ENCODE assay signal across 11 cellular contexts in genomic region chr1:1171551-1172340, GRCh38. TPM values are rescaled to one million over a fixed set of nuclear protein-coding genes. Genes with fewer than 3 reads are reported as not detected.
DNase-seq lines count a peak whose midpoint lies in the region; ATAC-seq and TF ChIP-seq lines count a peak whose summit lies in the region.
"Had no signal": no experiment of that assay in that cellular context is flagged by ENCODE, and none has a peak within 500 bp of the region (broad histone marks: within the 10 kb centered on the region; RNA-seq: fewer than 3 reads in every experiment).

No MANE protein-coding gene starts in this region.

- H3K27me3 Mint-ChIP-seq in stimulated activated memory B cell treated with anti-CD40 and anti-IgM and Interleukin-4, amounts not matched to agents 10 μg/mL and 1 μg/mL and 100 μg/mL, for 72 hours = peaks cover 18% of the 10 kb centered on the region

- no peaks in the 10 kb centered on the region for H3K9me3 Mint-ChIP-seq in stimulated activated memory B cell treated with anti-CD40 and anti-IgM and Interleukin-4, amounts not matched to agents 10 μg/mL and 1 μg/mL and 100 μg/mL, for 72 hours
- H3K9me3 Mint-ChIP-seq: activated naive CD4-positive, alpha-beta T cell treated with anti-CD3 and anti-CD28 coated beads, Interleukin-2, amount 50 U/mL, for 72 hours had no signal

- H3K4me1 ChIP-seq in left ventricle myocardium inferior = peaks cover 7% of the 10 kb centered on the region

- no peaks in the 10 kb centered on the region for H3K36me3 Mint-ChIP-seq in stimulated activated memory B cell treated with anti-CD40 and anti-IgM and Interleukin-4, amounts not matched to agents 10 μg/mL and 1 μg/mL and 100 μg/mL, for 72 hours
- H3K36me3 Mint-ChIP-seq: activated naive CD4-positive, alpha-beta T cell treated with anti-CD3 and anti-CD28 coated beads, Interleukin-2, amount 50 U/mL, for 72 hours had no signal

- peak overlapping the region; percentile 79 for H3K27ac Mint-ChIP-seq in stimulated activated memory B cell treated with anti-CD40 and anti-IgM and Interleukin-4, amounts not matched to agents 10 μg/mL and 1 μg/mL and 100 μg/mL, for 72 hours
- H3K27ac Mint-ChIP-seq: activated naive CD4-positive, alpha-beta T cell treated with anti-CD3 and anti-CD28 coated beads, Interleukin-2, amount 50 U/mL, for 72 hours had no signal

- no peak overlapping the region for H3K27ac ChIP-seq in left ventricle myocardium inferior (replicated peaks)

- no peak for TF ChIP-seq CTCF in left ventricle myocardium inferior (IDR thresholded peaks at IDR 0.05; ENCODE audit: borderline replicate concordance)

- H3K4me3 ChIP-seq in left ventricle myocardium inferior = no peak overlapping the region

- H3K36me3 ChIP-seq in left ventricle myocardium inferior = no peaks in the 10 kb centered on the region

- DNase-seq in Right ventricle myocardium inferior (ENCODE audit: missing footprints) = peak; percentile 43
- no peak for DNase-seq in left ventricle myocardium inferior
- DNase-seq in activated CD4-positive, alpha-beta T cell treated with anti-CD3 and anti-CD28 coated beads for 48 hours = peak; percentile 22
- peak; percentile 14 for DNase-seq in epidermal melanocyte (ENCODE audit: insufficient read length, low spot score)
- DNase-seq in C1 segment of cervical spinal cord (lab: John Stamatoyannopoulos, UW) = no peak
- no peak for DNase-seq in T1000 (lab: John Stamatoyannopoulos, UW)
- DNase-seq: MM.1S, NCI-H82 had no signal

- H3K27me3 ChIP-seq in left ventricle myocardium inferior (ENCODE audit: low read depth) = peaks cover 100% of the 10 kb centered on the region

- H3K4me3 Mint-ChIP-seq in stimulated activated memory B cell treated with anti-CD40 and anti-IgM and Interleukin-4, amounts not matched to agents 10 μg/mL and 1 μg/mL and 100 μg/mL, for 72 hours = peak overlapping the region; percentile 65

- intact Hi-C loops in Right ventricle myocardium inferior (cut with DNase I) (no loop called here), left ventricle myocardium inferior (cut with micrococcal nuclease) (no loop called here)

- peaks cover 65% of the 10 kb centered on the region for H3K4me1 Mint-ChIP-seq in stimulated activated memory B cell treated with anti-CD40 and anti-IgM and Interleukin-4, amounts not matched to agents 10 μg/mL and 1 μg/mL and 100 μg/mL, for 72 hours

- no peak for ATAC-seq in Right ventricle myocardium inferior
- ATAC-seq in stimulated activated memory B cell treated with anti-CD40 and anti-IgM and Interleukin-4, amounts not matched to agents 10 μg/mL and 1 μg/mL and 100 μg/mL, for 72 hours = peak; percentile 89
- no peak for ATAC-seq in HG02970 (IDR thresholded peaks at IDR 0.05; ENCODE audit: low FRiP score, unreplicated experiment)

- peaks cover 4% of the 10 kb centered on the region for H3K9me3 ChIP-seq in left ventricle myocardium inferior (replicated peaks)

RNA-seq across cellular contexts. Expression of gene TTLL10, which starts 1.9 kb away (rescaled TPM):
- total RNA-seq in Right ventricle myocardium inferior (0.24 TPM), left ventricle myocardium inferior (not detected)
- total RNA-seq: activated naive CD4-positive, alpha-beta T cell treated with anti-CD3 and anti-CD28 coated beads, Interleukin-2, amount 50 U/mL, for 72 hours had no signal

RNA-seq across cellular contexts. Expression of gene TNFRSF18, which starts 34.6 kb away (rescaled TPM):
- total RNA-seq in Right ventricle myocardium inferior = not detected
- total RNA-seq in left ventricle myocardium inferior = not detected

RNA-seq across cellular contexts. Expression of gene TNFRSF4, which starts 42.2 kb away (rescaled TPM):
- 1.4 TPM for total RNA-seq in Right ventricle myocardium inferior
- total RNA-seq in left ventricle myocardium inferior = 2.2 TPM

RNA-seq across cellular contexts. Expression of gene C1orf159, which starts 55.9 kb away (rescaled TPM):
- total RNA-seq in Right ventricle myocardium inferior (2.9 TPM), left ventricle myocardium inferior (3.8 TPM)

Comparison
In these comparisons a context has a peak if more than half of its experiments do, and no peak if none do; other contexts are left out.
1. DNase-seq: peak in Right ventricle myocardium inferior (single experiment), activated CD4-positive, alpha-beta T cell treated with anti-CD3 and anti-CD28 coated beads for 48 hours (single experiment) and epidermal melanocyte (single experiment); none in left ventricle myocardium inferior (single experiment), C1 segment of cervical spinal cord (0 of 14) and T1000 (single experiment).